39 cellular contexts compared by ENCODE assay signal in genomic region chr16:4754865-4755264, GRCh38. TPM values are rescaled to one million over a fixed set of nuclear protein-coding genes. Genes with fewer than 3 reads are reported as not detected.
"Had no signal": no experiment of that assay in that cellular context is flagged by ENCODE, and none has a peak within 500 bp of the region (broad histone marks: within the 10 kb centered on the region; RNA-seq: fewer than 3 reads in every experiment).

No MANE protein-coding gene starts in this region.

- H3K4me1 ChIP-seq: adrenal gland, ascending aorta, body of pancreas, breast epithelium had no signal

- ATAC-seq: activated naive CD4-positive, alpha-beta T cell treated with anti-CD3 and anti-CD28 coated beads, Interleukin-2, amount 50 U/mL, for 72 hours; activated naive CD8-positive, alpha-beta T cell treated with anti-CD3 and anti-CD28 coated beads, Interleukin-2, amount 50 U/mL, for 24 hours; activated T-cell treated with anti-CD3 and anti-CD28 coated beads, Interleukin-2, amount 50 U/mL, for 4 hours; activated T-cell treated with anti-CD3 and anti-CD28 coated beads, Interleukin-2, amount 50 U/mL, for 72 hours; activated T-helper 17 cell treated with anti-CD3 and anti-CD28 coated beads, Interleukin-2, amount 50 U/mL, for 72 hours; body of pancreas had no signal

- FAIRE-seq: astrocyte, bronchial epithelial cell had no signal

- H3K27ac ChIP-seq: adrenal gland, ascending aorta, body of pancreas, brain microvascular endothelial cell, breast epithelium, cardiac muscle cell had no signal

- H3K9me3 ChIP-seq: adrenal gland, ascending aorta, body of pancreas, breast epithelium had no signal

- H3K4me3 ChIP-seq: adrenal gland, ascending aorta, body of pancreas, breast epithelium, cardiac muscle cell had no signal

- DNase-seq: activated effector memory CD4-positive, alpha-beta T cell treated with anti-CD3 and anti-CD28 coated beads, Interleukin-2, amount 50 U/mL, for 16 hours; activated effector memory CD4-positive, alpha-beta T cell treated with Interleukin-2 at 50 U/mL for 16 hours; activated gamma-delta T cell; activated gamma-delta T cell treated with Interleukin-2 at 50 U/mL for 16 hours; activated naive CD4-positive, alpha-beta T cell; activated naive CD4-positive, alpha-beta T cell treated with anti-CD3 and anti-CD28 coated beads for 36 hours; activated naive CD4-positive, alpha-beta T cell treated with anti-CD3 and anti-CD28 coated beads, Interleukin-2, amount 10 ng/mL, durations not matched to agents 7 days and 5 days; activated naive CD4-positive, alpha-beta T cell treated with anti-CD3 and anti-CD28 coated beads, Interleukin-2, amount 50 U/mL, for 16 hours; activated naive CD4-positive, alpha-beta T cell treated with Interleukin-2 at 50 U/mL for 16 hours; activated naive CD8-positive, alpha-beta T cell treated with anti-CD3 and anti-CD28 coated beads for 36 hours; activated naive CD8-positive, alpha-beta T cell treated with anti-CD3 and anti-CD28 coated beads, Interleukin-2, amount 10 ng/mL, durations not matched to agents 7 days and 5 days; activated naive CD8-positive, alpha-beta T cell treated with anti-CD3 and anti-CD28 coated beads, Interleukin-2, amount 50 U/mL, for 24 hours; activated T-cell treated with anti-CD3 and anti-CD28 coated beads, Interleukin-2, amount 50 U/mL, for 24 hours; activated T-cell treated with anti-CD3 and anti-CD28 coated beads, Interleukin-2, amount 50 U/mL, for 4 hours; activated T-cell treated with anti-CD3 and anti-CD28 coated beads, Interleukin-2, amount 50 U/mL, for 48 hours; activated T-cell treated with anti-CD3 and anti-CD28 coated beads, Interleukin-2, amount 50 U/mL, for 72 hours; adrenal gland; amniotic stem cell; amygdala; anterior cingulate cortex; aorta; body of pancreas; brain microvascular endothelial cell; caudate nucleus; central memory CD4-positive, alpha-beta T cell; cerebellar nuclear complex had no signal

- H3K27me3 ChIP-seq: adrenal gland, ascending aorta, body of pancreas, brain microvascular endothelial cell, breast epithelium, cardiac muscle cell had no signal

RNA-seq across cellular contexts. Expression of gene DNAAF8, which starts 20.5 kb away (rescaled TPM):
- total RNA-seq: activated T-helper 1 cell treated with anti-CD3 and anti-CD28 coated beads, Interleukin-12 subunit alpha, Interleukin-12 subunit beta, Interleukin-2, Interleukin-4 antibody, amounts not matched to agents 30 ng/mL and 10 ng/mL and 1 ng/mL, durations not matched to agents 14 hours and 24 hours and 36 hours; activated T-helper 17 cell treated with anti-CD3 and anti-CD28 coated beads, Interleukin-2, amount 50 U/mL, for 72 hours; ascending aorta had no signal

RNA-seq across cellular contexts. Expression of gene SEPTIN12, which starts 33.3 kb away (rescaled TPM):
- total RNA-seq: activated naive CD4-positive, alpha-beta T cell treated with anti-CD3 and anti-CD28 coated beads for 36 hours; activated naive CD4-positive, alpha-beta T cell treated with anti-CD3 and anti-CD28 coated beads, Interleukin-2, amount 50 U/mL, for 72 hours; activated naive CD8-positive, alpha-beta T cell treated with anti-CD3 and anti-CD28 coated beads for 36 hours; activated naive CD8-positive, alpha-beta T cell treated with anti-CD3 and anti-CD28 coated beads, Interleukin-2, amount 10 ng/mL, durations not matched to agents 7 days and 5 days; activated T-cell treated with anti-CD3 and anti-CD28 coated beads, Interleukin-2, amount 50 U/mL, for 4 hours; activated T-cell treated with anti-CD3 and anti-CD28 coated beads, Interleukin-2, amount 50 U/mL, for 72 hours; activated T-helper 1 cell treated with anti-CD3 and anti-CD28 coated beads, Interleukin-12 subunit alpha, Interleukin-12 subunit beta, Interleukin-2, Interleukin-4 antibody, amounts not matched to agents 30 ng/mL and 10 ng/mL and 1 ng/mL, durations not matched to agents 14 hours and 24 hours and 36 hours; activated T-helper 17 cell treated with anti-CD3 and anti-CD28 coated beads, Interleukin-2, amount 50 U/mL, for 72 hours; activated T-helper 2 cell treated with anti-CD3 and anti-CD28 coated beads, Interferon-gamma antibody, Interleukin-2, Interleukin-4, amounts not matched to agents 10 μg/mL and 5 μg/mL and 100 μg/mL, durations not matched to agents 14 hours and 24 hours and 36 hours; adrenal gland; aorta; ascending aorta; body of pancreas; breast epithelium; bronchial epithelial cell; cardiac septum; cerebellum; chondrocyte had no signal
- polyA plus RNA-seq: adipose tissue, aorta had no signal

RNA-seq across cellular contexts. Expression of gene SMIM22, which starts 40.3 kb away (rescaled TPM):
- total RNA-seq: activated naive CD4-positive, alpha-beta T cell treated with anti-CD3 and anti-CD28 coated beads for 36 hours; activated naive CD4-positive, alpha-beta T cell treated with anti-CD3 and anti-CD28 coated beads, Interleukin-2, amount 50 U/mL, for 72 hours; activated naive CD8-positive, alpha-beta T cell treated with anti-CD3 and anti-CD28 coated beads for 36 hours; activated naive CD8-positive, alpha-beta T cell treated with anti-CD3 and anti-CD28 coated beads, Interleukin-2, amount 10 ng/mL, durations not matched to agents 7 days and 5 days; activated T-cell treated with anti-CD3 and anti-CD28 coated beads, Interleukin-2, amount 50 U/mL, for 4 hours; activated T-cell treated with anti-CD3 and anti-CD28 coated beads, Interleukin-2, amount 50 U/mL, for 72 hours; activated T-helper 1 cell treated with anti-CD3 and anti-CD28 coated beads, Interleukin-12 subunit alpha, Interleukin-12 subunit beta, Interleukin-2, Interleukin-4 antibody, amounts not matched to agents 30 ng/mL and 10 ng/mL and 1 ng/mL, durations not matched to agents 14 hours and 24 hours and 36 hours; activated T-helper 17 cell treated with anti-CD3 and anti-CD28 coated beads, Interleukin-2, amount 50 U/mL, for 72 hours; activated T-helper 2 cell treated with anti-CD3 and anti-CD28 coated beads, Interferon-gamma antibody, Interleukin-2, Interleukin-4, amounts not matched to agents 10 μg/mL and 5 μg/mL and 100 μg/mL, durations not matched to agents 14 hours and 24 hours and 36 hours; adrenal gland; aorta; ascending aorta; astrocyte; cardiac muscle cell; cardiac septum; cerebellum; chondrocyte had no signal
- polyA plus RNA-seq: adrenal gland had no signal
